18 cellular contexts compared by ENCODE assay signal in genomic region chr11:100354736-100355135, GRCh38.
DNase-seq lines count a peak whose midpoint lies in the region; ATAC-seq, FAIRE-seq and TF ChIP-seq lines count a peak whose summit lies in the region.
"Had no signal": no experiment of that assay in that cellular context is flagged by ENCODE, and none has a peak within 500 bp of the region (broad histone marks: within the 10 kb centered on the region; RNA-seq: fewer than 3 reads in every experiment).

No MANE protein-coding gene starts in this region.

- no peak overlapping the region for H2AFZ ChIP-seq in mammary epithelial cell (ENCODE audit: low read depth, low read length)

- H3K27ac ChIP-seq in mammary epithelial cell (ENCODE audit: insufficient read depth, low read depth, low read length) (no peak overlapping the region), kidney (ENCODE audit: low read depth in 2 of 2, low read length in 2 of 2) (no peak overlapping the region)
- H3K27ac ChIP-seq: BLaER1 treated with 17β-estradiol and CSF1 and Interleukin-3, amounts not matched to agents 10 nM and 100 nM had no signal

- no peaks in the 10 kb centered on the region for H4K20me1 ChIP-seq in mammary epithelial cell (ENCODE audit: insufficient read depth, low read length)
- H4K20me1 ChIP-seq: BLaER1 treated with 17β-estradiol and CSF1 and Interleukin-3, amounts not matched to agents 10 nM and 100 nM had no signal

- FAIRE-seq in kidney (lab: Jason Lieb, UNC): peak; percentile 54

- no peak overlapping the region for H3K9ac ChIP-seq in mammary epithelial cell (ENCODE audit: insufficient read depth, low read length)
- no peak overlapping the region for H3K9ac ChIP-seq in kidney (ENCODE audit: low read length in 2 of 2)
- H3K9ac ChIP-seq: BLaER1 treated with 17β-estradiol and CSF1 and Interleukin-3, amounts not matched to agents 10 nM and 100 nM had no signal

- H3K9me3 ChIP-seq in mammary epithelial cell (replicated peaks; ENCODE audit: insufficient read depth, low read length) (no peaks in the 10 kb centered on the region), kidney (ENCODE audit: control insufficient read depth in 1 of 2, low read length in 2 of 2) (no peaks in the 10 kb centered on the region)
- H3K9me3 ChIP-seq: BLaER1 treated with 17β-estradiol and CSF1 and Interleukin-3, amounts not matched to agents 10 nM and 100 nM had no signal

- dilution Hi-C loops in mammary epithelial cell (cut with HindIII; ENCODE audit: low sequenced_read_pairs): no loop called here

- H3K36me3 ChIP-seq in mammary epithelial cell (ENCODE audit: insufficient read depth, low read length) (no peaks in the 10 kb centered on the region), kidney (ENCODE audit: control insufficient read depth in 1 of 2, insufficient read depth in 2 of 2, low read length in 2 of 2) (no peaks in the 10 kb centered on the region)
- H3K36me3 ChIP-seq: BLaER1 treated with 17β-estradiol and CSF1 and Interleukin-3, amounts not matched to agents 10 nM and 100 nM had no signal

- intact Hi-C loops in mammary epithelial cell (cut with micrococcal nuclease) (no loop called here), kidney (cut with DNase I) (no loop called here)

- no peak for ATAC-seq in GM18498 (IDR thresholded peaks at IDR 0.05; ENCODE audit: unreplicated experiment)
- ATAC-seq in HG03196 (IDR thresholded peaks at IDR 0.05; ENCODE audit: unreplicated experiment): no peak
- ATAC-seq: CD8-positive, alpha-beta T cell had no signal

- no TSS peak for BruUV-seq in mammary epithelial cell (replicated peaks; lab: Mats Ljungman, UMichigan)

- in situ Hi-C loops in mammary epithelial cell (cut with MboI; ENCODE audit: low sequenced_read_pairs in 2 of 2): no loop called here

- no peaks in the 10 kb centered on the region for H3K4me1 ChIP-seq in mammary epithelial cell (ENCODE audit: insufficient read depth, low read length)
- no peaks in the 10 kb centered on the region for H3K4me1 ChIP-seq in kidney (ENCODE audit: control insufficient read depth in 1 of 2, insufficient read depth in 1 of 2, low read depth in 1 of 2, low read length in 2 of 2)
- H3K4me1 ChIP-seq: BLaER1 treated with 17β-estradiol and CSF1 and Interleukin-3, amounts not matched to agents 10 nM and 100 nM had no signal

- H3K27me3 ChIP-seq in mammary epithelial cell (ENCODE audit: insufficient read depth, low read length): no peaks in the 10 kb centered on the region
- H3K27me3 ChIP-seq: BLaER1 treated with 17β-estradiol and CSF1 and Interleukin-3, amounts not matched to agents 10 nM and 100 nM had no signal

- H3K79me2 ChIP-seq in mammary epithelial cell (ENCODE audit: insufficient read depth, low read length): no peaks in the 10 kb centered on the region

- H3K4me2 ChIP-seq in mammary epithelial cell (ENCODE audit: insufficient read depth, low read depth, low read length): no peak overlapping the region
- H3K4me2 ChIP-seq: BLaER1 treated with 17β-estradiol and CSF1 and Interleukin-3, amounts not matched to agents 10 nM and 100 nM had no signal

- CTCF ChIA-PET in mammary epithelial cell (lab: Charles Lee; ENCODE audit: low non-redundant PET): no interaction called here

- H3K4me3 ChIP-seq in mammary epithelial cell (replicated peaks in 1 of 3; ENCODE audit: insufficient read depth in 1 of 3, low read depth in 2 of 3, low read length in 3 of 3): no peak overlapping the region
- H3K4me3 ChIP-seq in kidney (ENCODE audit: low read length in 2 of 2): no peak overlapping the region
- H3K4me3 ChIP-seq: BLaER1 treated with 17β-estradiol and CSF1 and Interleukin-3, amounts not matched to agents 10 nM and 100 nM had no signal

- DNase-seq in HPDE6-E6E7 (ENCODE audit: extremely low spot score) (peak; percentile 7), NCI-H226 (peak; percentile 30), mammary epithelial cell (peak; percentile 34), kidney (no peak), HuH-7 (ENCODE audit: low spot score) (no peak), GDM1 (lab: John Stamatoyannopoulos, UW) (no peak)
- DNase-seq: Calu3; CD8-positive, alpha-beta T cell; Karpas-422; NCI-H1694 treated with DMSO at 0.1 percent for 48 hours; NCI-H2107; NCI-H510A treated with DMSO at 0.1 percent for 48 hours; NCI-H82; OCI-M1; RPMI8226 had no signal

- TF ChIP-seq CTCF in mammary epithelial cell (conservative IDR thresholded peaks at IDR 0.05 in 1 of 2, IDR thresholded peaks at IDR 0.05 in 1 of 2; ENCODE audit: extremely low read depth in 1 of 2, insufficient read depth in 1 of 2, low read depth in 1 of 2, low read length in 2 of 2) (no peak), kidney (IDR thresholded peaks at IDR 0.05; ENCODE audit: borderline replicate concordance, extremely low read depth, insufficient read depth) (no peak)

Comparison
In these comparisons a context has a peak if more than half of its experiments do, and no peak if none do; other contexts are left out.
1. DNase-seq: peak in HPDE6-E6E7 (single experiment), NCI-H226 (single experiment) and mammary epithelial cell (single experiment); none in kidney (single experiment), HuH-7 (single experiment) and GDM1 (single experiment).